7 cellular contexts compared by ENCODE assay signal in the genomic region with DNA sequence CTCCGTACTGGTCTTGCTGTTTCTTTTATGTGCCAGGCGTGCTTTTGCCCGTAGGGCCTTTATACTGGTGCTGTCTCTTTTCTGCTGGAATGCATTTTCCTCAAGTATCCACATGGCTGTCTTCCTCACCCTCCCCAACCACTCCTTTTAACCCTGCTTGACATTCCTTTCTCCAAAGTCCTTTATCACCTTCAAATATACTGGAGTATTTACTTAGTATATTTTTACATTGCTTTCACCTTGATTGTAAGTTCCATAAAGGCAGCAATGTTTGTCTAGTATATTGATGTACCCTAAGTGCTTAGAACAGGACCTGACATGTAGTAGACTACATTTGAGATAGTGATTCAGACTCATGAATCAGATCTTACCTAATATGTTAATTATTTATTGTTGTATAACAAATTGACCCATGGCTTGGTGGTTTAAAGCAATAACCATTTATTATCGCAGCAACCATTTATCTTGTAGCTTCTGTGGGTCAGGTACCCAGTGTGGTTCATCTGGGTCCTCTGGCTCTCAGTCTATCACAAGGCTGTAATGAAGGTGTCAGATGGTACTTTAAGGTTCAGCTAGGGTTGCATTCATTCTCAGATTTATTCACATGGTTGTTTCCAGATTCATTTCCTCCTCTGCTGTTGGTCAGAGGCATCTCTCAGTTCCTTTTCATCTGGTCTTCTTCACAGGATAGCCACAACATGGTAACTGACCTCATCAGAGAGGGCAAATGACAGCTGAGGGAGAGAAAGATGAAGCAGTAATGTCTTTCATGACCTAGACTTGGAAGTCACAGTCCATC. TPM values are rescaled to one million over a fixed set of nuclear protein-coding genes. Genes with fewer than 3 reads are reported as not detected.
DNase-seq lines count a peak whose midpoint lies in the region; ATAC-seq, FAIRE-seq and TF ChIP-seq lines count a peak whose summit lies in the region.

No MANE protein-coding gene starts in this region.

- peak; percentile 35 for DNase-seq in myocyte (ENCODE audit: low read depth)
- no peak for DNase-seq in dermis blood vessel endothelial cell
- DNase-seq in PC-3 = no peak
- no peak for DNase-seq in RCC 7860 (ENCODE audit: low spot score)

- H3F3A ChIP-seq in PC-3 (ENCODE audit: low read length, unreplicated experiment) = no peaks in the 10 kb centered on the region

- CTCF ChIA-PET in PC-3 (lab: Charles Lee) = interaction anchor here (0.5 to 1.9 kb wide), 3 partner anchors 44 to 216 kb away, joined by 6 to 12 read pairs (median 9); no protein-coding TSS in a partner anchor

- no peak for FAIRE-seq in RCC 7860 (lab: Jason Lieb, UNC)

- no peak overlapping the region for H2AFZ ChIP-seq in PC-3 (ENCODE audit: low read length)

- H3K9ac ChIP-seq in PC-3 (ENCODE audit: low read length) = no peak overlapping the region

- H3K9me2 ChIP-seq in PC-3 (replicated peaks; ENCODE audit: low read length) = no peaks in the 10 kb centered on the region

- no peak for TF ChIP-seq CTCF in PC-3 (conservative IDR thresholded peaks at IDR 0.05; ENCODE audit: low read depth, low read length)

- ATAC-seq in GM18909 (IDR thresholded peaks at IDR 0.05; ENCODE audit: poor library complexity, unreplicated experiment) = peak; percentile 85
- peak; percentile 67 for ATAC-seq in HG02571 (IDR thresholded peaks at IDR 0.05; ENCODE audit: unreplicated experiment)
- ATAC-seq in HG03565 (IDR thresholded peaks at IDR 0.05; ENCODE audit: unreplicated experiment) = peak; percentile 59
- ATAC-seq in PC-3 = no peak

- H4K20me1 ChIP-seq in PC-3 (ENCODE audit: low read length) = no peaks in the 10 kb centered on the region

- H3K4me2 ChIP-seq in PC-3 (ENCODE audit: low read length) = no peak overlapping the region

- no peaks in the 10 kb centered on the region for H3K9me3 ChIP-seq in PC-3 (ENCODE audit: low read length)

- H3K27me3 ChIP-seq in PC-3 (ENCODE audit: low read length) = no peaks in the 10 kb centered on the region

- POLR2A ChIA-PET in PC-3 (lab: Charles Lee; ENCODE audit: unreplicated experiment) = no interaction called here

- no peak overlapping the region for H3K27ac ChIP-seq in PC-3 (ENCODE audit: low read length)

- no peaks in the 10 kb centered on the region for H3K79me2 ChIP-seq in PC-3 (ENCODE audit: low read length)

- peaks cover 5% of the 10 kb centered on the region for H3K4me1 ChIP-seq in PC-3 (ENCODE audit: insufficient read depth, low read length)

- no TSS peak for BruUV-seq in PC-3 (replicated peaks; lab: Mats Ljungman, UMichigan)

- intact Hi-C loops in PC-3 (cut with micrococcal nuclease) = loop anchor here (1.0 to 10.0 kb wide), 5 partner anchors 172 to 1240 kb away; no protein-coding TSS in a partner anchor

- no peak overlapping the region for H3K4me3 ChIP-seq in PC-3 (ENCODE audit: low read length)

- peaks cover 30% of the 10 kb centered on the region for H3K36me3 ChIP-seq in PC-3 (ENCODE audit: low read depth, low read length)

RNA-seq across cellular contexts. Expression of a gene that starts 34.2 kb away (rescaled TPM):
- total RNA-seq in myocyte (22.9 and 23.4 TPM in 2 replicates), dermis blood vessel endothelial cell (36.9 and 64.0 TPM in 2 replicates), PC-3 (2014; rRNA removed) (55.2 and 73.0 TPM in 2 replicates)
- 10.6 TPM for polyA plus RNA-seq in myocyte (2012)
